ENCODE assay signal across 28 cellular contexts in genomic region chr11:29511394-29511793, GRCh38.
A peak's percentile ranks its signal among the peaks of the same experiment; 100 is the strongest.
DNase-seq lines count a peak whose midpoint lies in the region; ATAC-seq, FAIRE-seq and TF ChIP-seq lines count a peak whose summit lies in the region.
"Had no signal": no experiment of that assay in that cellular context is flagged by ENCODE, and none has a peak within 500 bp of the region (broad histone marks: within the 10 kb centered on the region; RNA-seq: fewer than 3 reads in every experiment).

No MANE protein-coding gene starts in this region.

- H3K27me3 Mint-ChIP-seq in neural crest cell (ENCODE audit: low read depth) = no peaks in the 10 kb centered on the region
- H3K27me3 Mint-ChIP-seq: CD4-positive, CD25-positive, alpha-beta regulatory T cell; CD8-positive, alpha-beta memory T cell had no signal

- H2AFZ ChIP-seq in HepG2 (ENCODE audit: low read length) = no peak overlapping the region

- no peak overlapping the region for H3K9ac ChIP-seq in liver (ENCODE audit: low read depth in 1 of 2, low read length in 2 of 2)
- no peak overlapping the region for H3K9ac ChIP-seq in HepG2 (ENCODE audit: insufficient read depth, low read depth, low read length)
- no peak overlapping the region for H3K9ac ChIP-seq in kidney (ENCODE audit: low read length in 2 of 2)
- H3K9ac ChIP-seq: BLaER1 had no signal

- intact Hi-C loops in HepG2 (cut with micrococcal nuclease; ENCODE audit: unreplicated experiment) = no loop called here
- intact Hi-C loops in kidney (cut with DNase I) = no loop called here

- no peaks in the 10 kb centered on the region for H4K20me1 ChIP-seq in HepG2 (ENCODE audit: insufficient read depth, low read length)
- H4K20me1 ChIP-seq: BLaER1 had no signal

- H3K4me1 Mint-ChIP-seq in neural crest cell = peaks cover 49% of the 10 kb centered on the region
- H3K4me1 Mint-ChIP-seq: CD14-positive monocyte; CD4-positive, alpha-beta memory T cell; CD4-positive, CD25-positive, alpha-beta regulatory T cell; CD8-positive, alpha-beta memory T cell had no signal

- no peak overlapping the region for H3K4me3 ChIP-seq in liver (ENCODE audit: low read depth in 1 of 3, low read length in 3 of 3)
- no peak overlapping the region for H3K4me3 ChIP-seq in HepG2 (replicated peaks in 1 of 3; ENCODE audit: insufficient read depth in 1 of 3, low read depth in 2 of 3, low read length in 3 of 3)
- no peak overlapping the region for H3K4me3 ChIP-seq in kidney (ENCODE audit: low read length in 2 of 2)
- H3K4me3 ChIP-seq: BLaER1, GM12878 had no signal

- H3K27ac ChIP-seq in liver (ENCODE audit: low read depth in 1 of 2, low read length in 2 of 2) (no peak overlapping the region), HepG2 (ENCODE audit: extremely low read length, insufficient read depth, low read length) (no peak overlapping the region), kidney (ENCODE audit: low read depth in 2 of 2, low read length in 2 of 2) (no peak overlapping the region)
- H3K27ac ChIP-seq: BLaER1 had no signal

- peaks cover 5% of the 10 kb centered on the region for H3K36me3 Mint-ChIP-seq in neural crest cell (ENCODE audit: low read depth)
- H3K36me3 Mint-ChIP-seq: CD14-positive monocyte; CD4-positive, alpha-beta memory T cell; CD4-positive, CD25-positive, alpha-beta regulatory T cell; CD8-positive, alpha-beta memory T cell had no signal

- H3K36me3 ChIP-seq in liver (ENCODE audit: control insufficient read depth in 4 of 4, insufficient read depth in 3 of 4, low read depth in 1 of 4, low read length in 3 of 4) (no peaks in the 10 kb centered on the region), HepG2 (replicated peaks in 1 of 2; ENCODE audit: control insufficient read depth in 1 of 2, insufficient read depth in 2 of 2, low read length in 2 of 2) (no peaks in the 10 kb centered on the region), kidney (ENCODE audit: control insufficient read depth in 1 of 2, insufficient read depth in 2 of 2, low read length in 2 of 2) (no peaks in the 10 kb centered on the region)
- H3K36me3 ChIP-seq: BE2C, BLaER1 had no signal

- TF ChIP-seq CTCF in liver (IDR thresholded peaks at IDR 0.05; ENCODE audit: low read depth, low read length, missing input control) (no peak), HepG2 (CRISPR knock-in tag; IDR thresholded peaks at IDR 0.05) (no peak), kidney (IDR thresholded peaks at IDR 0.05; ENCODE audit: borderline replicate concordance, extremely low read depth, insufficient read depth) (no peak), neural crest cell (conservative IDR thresholded peaks at IDR 0.05) (no peak)

- H3K27me3 ChIP-seq in liver (ENCODE audit: control insufficient read depth in 4 of 4, insufficient read depth in 4 of 4, low read length in 3 of 4) = no peaks in the 10 kb centered on the region
- H3K27me3 ChIP-seq in HepG2 (ENCODE audit: control insufficient read depth in 1 of 2, insufficient read depth in 2 of 2, low read length in 2 of 2) = no peaks in the 10 kb centered on the region
- H3K27me3 ChIP-seq: BE2C, BLaER1 had no signal

- no peak for TF ChIP-seq RAD21 in liver (IDR thresholded peaks at IDR 0.05)
- TF ChIP-seq RAD21 in HepG2 (CRISPR knock-in tag; IDR thresholded peaks at IDR 0.05) = no peak

- H3K4me3 Mint-ChIP-seq in neural crest cell = no peak overlapping the region
- H3K4me3 Mint-ChIP-seq: CD14-positive monocyte; CD4-positive, alpha-beta memory T cell; CD4-positive, CD25-positive, alpha-beta regulatory T cell; CD8-positive, alpha-beta memory T cell had no signal

- no peaks in the 10 kb centered on the region for H3K9me3 Mint-ChIP-seq in neural crest cell

- H3K4me1 ChIP-seq in liver (ENCODE audit: control insufficient read depth in 4 of 4, insufficient read depth in 4 of 4, low read length in 3 of 4) = no peaks in the 10 kb centered on the region
- no peaks in the 10 kb centered on the region for H3K4me1 ChIP-seq in HepG2 (ENCODE audit: insufficient read depth, low read length)
- H3K4me1 ChIP-seq in kidney (ENCODE audit: control insufficient read depth in 1 of 2, insufficient read depth in 1 of 2, low read depth in 1 of 2, low read length in 2 of 2) = no peaks in the 10 kb centered on the region
- H3K4me1 ChIP-seq: BE2C, BLaER1 had no signal

- FAIRE-seq in HepG2 (lab: Jason Lieb, UNC) (no peak), kidney (lab: Jason Lieb, UNC) (peak; percentile 29)
- FAIRE-seq: A204.1, GM12878, GM12892, GM18507 had no signal

- TF ChIP-seq EP300 in HepG2 (IDR thresholded peaks at IDR 0.05; ENCODE audit: low read depth in 2 of 2, low read length in 2 of 2) = no peak
- no peak for TF ChIP-seq EP300 in HepG2 (CRISPR knock-in tag; IDR thresholded peaks at IDR 0.05; ENCODE audit: borderline replicate concordance)

- CTCF ChIA-PET in HepG2 (lab: Yijun Ruan, JAX; ENCODE audit: low intra/inter-chr PET ratio, low total read pairs) = no interaction called here

- no peak overlapping the region for H3K4me2 ChIP-seq in HepG2 (ENCODE audit: low read depth, low read length)
- H3K4me2 ChIP-seq: BLaER1 had no signal

- ATAC-seq in HepG2 (no peak), left lobe of liver (peak; percentile 75)
- ATAC-seq: GM12878 had no signal

- H3K79me2 ChIP-seq in HepG2 (ENCODE audit: insufficient read depth, low read length) = no peaks in the 10 kb centered on the region

- DNase-seq in HepG2 (ENCODE audit: low spot score) (no peak), kidney (no peak), left lobe of liver (ENCODE audit: low spot score) (no peak), neural crest cell (ENCODE audit: low read depth, low spot score) (no peak), mesenteric fat pad (ENCODE audit: low spot score) (no peak), HuH-7.5 (ENCODE audit: low spot score) (no peak), KBM-7 (no peak)
- DNase-seq: 8988T; ACHN; BE2C; C1 segment of cervical spinal cord; CD4-positive, alpha-beta memory T cell; CD4-positive, CD25-positive, alpha-beta regulatory T cell; CD8-positive, alpha-beta memory T cell; COR-L47; DMS 273 treated with DMSO at 0.1 percent for 48 hours; DMS153; DMS79; DND-41; EL; GDM1 had no signal

- no peak for TF ChIP-seq POLR2A in HepG2 (IDR thresholded peaks at IDR 0.05; ENCODE audit: insufficient read depth in 1 of 2, low read depth in 2 of 2, low read length in 2 of 2)

- POLR2A ChIA-PET in HepG2 (lab: Yijun Ruan, JAX) = no interaction called here

- in situ Hi-C loops in HepG2 (cut with HindIII; ENCODE audit: extremely low pct_ligation_motif_present, low pct_unique_long_range_greater_than_20kb) (no loop called here), KBM-7 (cut with MboI; ENCODE audit: low pct_unique_long_range_greater_than_20kb, low sequenced_read_pairs) (no loop called here)

- H3K9me3 ChIP-seq in liver (ENCODE audit: control insufficient read depth in 4 of 4, low read length in 3 of 4) = no peaks in the 10 kb centered on the region
- H3K9me3 ChIP-seq in HepG2 (ENCODE audit: low read length) = no peaks in the 10 kb centered on the region; the same call in 1 of the 2 replicates
- no peaks in the 10 kb centered on the region for H3K9me3 ChIP-seq in kidney (ENCODE audit: control insufficient read depth in 1 of 2, low read length in 2 of 2)
- H3K9me3 ChIP-seq: BE2C, BLaER1 had no signal

- H3K27ac Mint-ChIP-seq in neural crest cell (ENCODE audit: unreplicated experiment) = peak overlapping the region; percentile 3
- H3K27ac Mint-ChIP-seq: CD14-positive monocyte; CD4-positive, alpha-beta memory T cell; CD4-positive, CD25-positive, alpha-beta regulatory T cell; CD8-positive, alpha-beta memory T cell had no signal

- BruUV-seq in HepG2 (replicated peaks; lab: Mats Ljungman, UMichigan) = no TSS peak

TF ChIP-seq in liver, 16 proteins besides CTCF, POLR2A, EP300 and RAD21:
- no peak for TF ChIP-seq FOXA2 (IDR thresholded peaks at IDR 0.05)
- TF ChIP-seq HNF4A (conservative IDR thresholded peaks at IDR 0.05) = peak; percentile 56 to 65
TF ChIP-seq in liver: peak in this region for 1.

TF ChIP-seq in HepG2, 621 proteins besides CTCF, POLR2A, EP300 and RAD21 (continues in another document):
- no peak for TF ChIP-seq IRF1 (CRISPR knock-in tag; IDR thresholded peaks at IDR 0.05; ENCODE audit: low read depth)
- TF ChIP-seq SPEN (CRISPR knock-in tag; IDR thresholded peaks at IDR 0.05; ENCODE audit: low read depth) = no peak
- no peak for TF ChIP-seq TRIM24 (CRISPR knock-in tag; IDR thresholded peaks at IDR 0.05)
- TF ChIP-seq KAT2B (IDR thresholded peaks at IDR 0.05; ENCODE audit: borderline replicate concordance, low read depth, low read length) = no peak
- TF ChIP-seq ADNP (CRISPR knock-in tag; IDR thresholded peaks at IDR 0.05) = no peak
- no peak for TF ChIP-seq TCF7 (IDR thresholded peaks at IDR 0.05; ENCODE audit: low read depth)
- TF ChIP-seq ZFP37 (CRISPR knock-in tag; IDR thresholded peaks at IDR 0.05; ENCODE audit: borderline replicate concordance) = no peak
- TF ChIP-seq SP1 (IDR thresholded peaks at IDR 0.05) = no peak
- no peak for TF ChIP-seq SP1 (CRISPR knock-in tag; IDR thresholded peaks at IDR 0.05)
- TF ChIP-seq, protein P1, sequence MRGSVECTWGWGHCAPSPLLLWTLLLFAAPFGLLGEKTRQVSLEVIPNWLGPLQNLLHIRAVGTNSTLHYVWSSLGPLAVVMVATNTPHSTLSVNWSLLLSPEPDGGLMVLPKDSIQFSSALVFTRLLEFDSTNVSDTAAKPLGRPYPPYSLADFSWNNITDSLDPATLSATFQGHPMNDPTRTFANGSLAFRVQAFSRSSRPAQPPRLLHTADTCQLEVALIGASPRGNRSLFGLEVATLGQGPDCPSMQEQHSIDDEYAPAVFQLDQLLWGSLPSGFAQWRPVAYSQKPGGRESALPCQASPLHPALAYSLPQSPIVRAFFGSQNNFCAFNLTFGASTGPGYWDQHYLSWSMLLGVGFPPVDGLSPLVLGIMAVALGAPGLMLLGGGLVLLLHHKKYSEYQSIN (CRISPR knock-in tag; IDR thresholded peaks at IDR 0.05; ENCODE audit: borderline replicate concordance) = no peak
- no peak for TF ChIP-seq ZNF362 (CRISPR knock-in tag; IDR thresholded peaks at IDR 0.05; ENCODE audit: borderline replicate concordance)
